Comparison of ENCODE assay signal across 8 cellular contexts in the genomic region with DNA sequence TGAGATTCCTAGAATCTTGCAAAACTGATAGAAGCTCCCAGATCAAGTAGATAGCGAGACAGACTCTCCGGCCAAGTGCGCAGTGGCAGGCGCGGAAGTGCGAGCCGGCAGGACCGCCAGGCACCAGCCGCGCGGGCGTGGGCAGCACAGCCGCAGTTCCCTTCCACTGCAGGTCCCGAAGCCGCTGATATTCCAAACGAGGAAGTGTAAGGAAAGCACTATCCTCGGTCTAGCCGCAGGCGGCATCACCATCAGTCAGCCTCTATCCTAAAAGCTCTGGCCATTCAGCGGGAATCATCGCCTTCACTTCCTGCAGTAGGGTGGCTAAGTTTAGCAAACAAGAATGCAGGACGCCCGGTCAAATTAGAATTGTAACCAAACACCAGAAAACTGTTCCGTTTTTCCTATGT. TPM values are rescaled to one million over a fixed set of nuclear protein-coding genes. Genes with fewer than 3 reads are reported as not detected.
DNase-seq lines count a peak whose midpoint lies in the region; ATAC-seq and TF ChIP-seq lines count a peak whose summit lies in the region.

No MANE protein-coding gene starts in this region.

- intact Hi-C loops in body of pancreas (cut with DNase I) = no loop called here

- H3K36me3 ChIP-seq in body of pancreas (replicated peaks in 1 of 2; ENCODE audit: insufficient read depth in 1 of 2, low read depth in 2 of 2) = peaks cover 0 to 4% of the 10 kb centered on the region in 2 donors

- no peaks in the 10 kb centered on the region for H3K9me3 ChIP-seq in body of pancreas

- DNase-seq in DMS 273 treated with DMSO at 0.1 percent for 48 hours (lab: John Stamatoyannopoulos, UW) (peak; percentile 23), RPMI8226 (peak; percentile 51), body of pancreas (peak; percentile 20 to 40 (median 38)), retinal pigment epithelial cell (ENCODE audit: low read depth) (no peak), activated gamma-delta T cell (lab: John Stamatoyannopoulos, UW) (no peak)

- no peaks in the 10 kb centered on the region for H3K27me3 ChIP-seq in body of pancreas

- 0 to 1% methylated on average over 12 to 24 of the region's 24 CpGs for WGBS in body of pancreas, 2 donors

- peak; percentile 32 for ATAC-seq in GM19328 (IDR thresholded peaks at IDR 0.05; ENCODE audit: unreplicated experiment)
- peak; percentile 34 for ATAC-seq in HG03342 (IDR thresholded peaks at IDR 0.05; ENCODE audit: unreplicated experiment)
- ATAC-seq in body of pancreas = peak; percentile 33

- H3K4me3 ChIP-seq in body of pancreas (peak overlapping the region; percentile 81 to 85), iPS-11a (ENCODE audit: low read depth, low read length) (peak overlapping the region; percentile 69), retinal pigment epithelial cell (ENCODE audit: low read length) (peak overlapping the region; percentile 72)

- no peak for TF ChIP-seq POLR2A in body of pancreas (IDR thresholded peaks at IDR 0.05)

- H3K27ac ChIP-seq in body of pancreas = peak overlapping the region; percentile 83 to 90 (median 87)

- TF ChIP-seq CTCF in body of pancreas (IDR thresholded peaks at IDR 0.05) (no peak), retinal pigment epithelial cell (conservative IDR thresholded peaks at IDR 0.05; ENCODE audit: low read depth, low read length) (no peak)

- peaks cover 19% of the 10 kb centered on the region for H3K4me1 ChIP-seq in body of pancreas

RNA-seq across cellular contexts. Expression of a gene that starts 0.7 kb away (rescaled TPM):
- total RNA-seq in body of pancreas = 1 to 10 TPM; 1.3 to 2.6 TPM

RNA-seq across cellular contexts. Expression of a gene that starts 17.3 kb away (rescaled TPM):
- total RNA-seq in body of pancreas = 10 to 100 TPM; 22.6 to 37.9 TPM

RNA-seq across cellular contexts. Expression of a gene that starts 45.1 kb away (rescaled TPM):
- 10 to 100 TPM; 23.7 to 31.6 TPM for total RNA-seq in body of pancreas

RNA-seq across cellular contexts. Expression of a gene that starts 45.3 kb away (rescaled TPM):
- total RNA-seq in body of pancreas = 10 to 100 TPM in 1 of 2 donors, 1 to 10 TPM in 1; 7.6 to 47.5 TPM

Comparison
In these comparisons a context has a peak if more than half of its experiments do, and no peak if none do; other contexts are left out.
1. DNase-seq: peak in DMS 273 treated with DMSO at 0.1 percent for 48 hours (single experiment), RPMI8226 (single experiment) and body of pancreas (4 of 4); none in retinal pigment epithelial cell (single experiment) and activated gamma-delta T cell (single experiment).
2. Peak in every context shown above with its lines, with median percentiles within 50 percentile points of each other: ATAC-seq and H3K4me3 ChIP-seq.